21 cellular contexts compared by ENCODE assay signal in the genomic region with DNA sequence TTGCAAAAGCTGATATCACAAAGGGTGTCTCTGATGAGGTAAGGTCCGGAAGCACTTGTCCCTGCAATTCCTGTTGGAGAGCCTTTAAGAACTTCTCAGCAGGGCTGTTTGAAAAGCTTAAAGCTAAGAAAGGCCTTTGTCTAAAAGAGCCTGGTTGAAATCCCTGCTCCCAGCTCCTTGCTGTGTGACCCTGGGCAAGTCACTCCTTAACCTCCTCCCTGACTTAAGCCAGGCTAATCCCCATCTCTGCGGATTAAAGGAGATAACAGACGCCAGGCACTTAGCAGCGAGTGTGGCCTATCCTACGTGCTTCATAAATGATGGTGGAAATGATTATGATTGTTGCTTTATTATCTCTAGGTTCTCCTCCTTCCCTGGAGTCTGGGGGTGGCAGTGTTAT.
"Had no signal": no experiment of that assay in that cellular context is flagged by ENCODE, and none has a peak within 500 bp of the region (broad histone marks: within the 10 kb centered on the region; RNA-seq: fewer than 3 reads in every experiment).

No MANE protein-coding gene starts in this region.

- H3K4me1 Mint-ChIP-seq: naive thymus-derived CD4-positive, alpha-beta T cell; nephron; stimulated activated effector memory CD8-positive, alpha-beta T cell treated with anti-CD3 and anti-CD28 coated beads, Interleukin-12 subunit alpha, Interleukin-12 subunit beta, amount 100 ng/mL, for 72 hours had no signal

- DNase-seq: colonic mucosa; dermis blood vessel endothelial cell; effector memory CD8-positive, alpha-beta T cell; head of caudate nucleus; mesenchymal stem cell; midbrain; naive thymus-derived CD4-positive, alpha-beta T cell; nucleus accumbens; stimulated activated CD4-positive, alpha-beta T cell treated with anti-CD3 and anti-CD28 coated beads, Interleukin-2, amount 100 ng/mL, for 24 hours; stimulated activated CD4-positive, alpha-beta T cell treated with anti-CD3 and anti-CD28 coated beads, Interleukin-4, amount 100 ng/mL, for 24 hours; stimulated activated naive CD4-positive, alpha-beta T cell treated with Interleukin-2 at 50 U/mL for 16 hours; substantia nigra; testis; tibial artery; upper lobe of left lung had no signal

- H3K36me3 Mint-ChIP-seq: naive thymus-derived CD4-positive, alpha-beta T cell; stimulated activated effector memory CD8-positive, alpha-beta T cell treated with anti-CD3 and anti-CD28 coated beads, Interleukin-12 subunit alpha, Interleukin-12 subunit beta, amount 100 ng/mL, for 72 hours had no signal

- H3K27me3 Mint-ChIP-seq: effector memory CD8-positive, alpha-beta T cell; naive thymus-derived CD4-positive, alpha-beta T cell had no signal

- ATAC-seq: effector memory CD8-positive, alpha-beta T cell; naive thymus-derived CD4-positive, alpha-beta T cell; sciatic nerve; stimulated activated effector memory CD8-positive, alpha-beta T cell treated with anti-CD3 and anti-CD28 coated beads, Interleukin-12 subunit alpha, Interleukin-12 subunit beta, amount 100 ng/mL, for 72 hours had no signal

- H3K9me3 Mint-ChIP-seq: nephron had no signal

- H3K4me3 ChIP-seq: colonic mucosa, lung, prostate gland, right atrium auricular region, testis, tibial artery, upper lobe of left lung had no signal

- H3K9me3 ChIP-seq: colonic mucosa, prostate gland, right atrium auricular region, testis, tibial artery, upper lobe of left lung had no signal

- H3K36me3 ChIP-seq: colonic mucosa, prostate gland, right atrium auricular region, tibial artery, upper lobe of left lung had no signal

- H3K27ac ChIP-seq: colonic mucosa, prostate gland, right atrium auricular region, testis, tibial artery, upper lobe of left lung had no signal

- H3K27me3 ChIP-seq: colonic mucosa, right atrium auricular region, testis, tibial artery, upper lobe of left lung had no signal

- H3K27ac Mint-ChIP-seq: effector memory CD8-positive, alpha-beta T cell; naive thymus-derived CD4-positive, alpha-beta T cell; nephron; stimulated activated effector memory CD8-positive, alpha-beta T cell treated with anti-CD3 and anti-CD28 coated beads, Interleukin-12 subunit alpha, Interleukin-12 subunit beta, amount 100 ng/mL, for 72 hours had no signal

- H3K4me3 Mint-ChIP-seq: effector memory CD8-positive, alpha-beta T cell; naive thymus-derived CD4-positive, alpha-beta T cell; nephron; stimulated activated effector memory CD8-positive, alpha-beta T cell treated with anti-CD3 and anti-CD28 coated beads, Interleukin-12 subunit alpha, Interleukin-12 subunit beta, amount 100 ng/mL, for 72 hours had no signal

- H3K4me1 ChIP-seq: colonic mucosa, prostate gland, right atrium auricular region, testis, tibial artery, upper lobe of left lung had no signal
